ENCODE assay signal across 1 cellular context in genomic region chr17:7330099-7331015, GRCh38.
TF ChIP-seq lines count a peak whose summit lies in the region.

No MANE protein-coding gene starts in this region.

TF ChIP-seq in HEK293, 187 proteins besides CTCF, POLR2A, EP300 and RAD21 (continued from another document):
- TF ChIP-seq ZNF692 (tag by site-specific recombination; IDR thresholded peaks at IDR 0.05): peak; percentile 58
- no peak for TF ChIP-seq ZNF529 (tag by site-specific recombination; IDR thresholded peaks at IDR 0.05; ENCODE audit: insufficient replicate concordance)
- TF ChIP-seq ZNF626 (tag by site-specific recombination; IDR thresholded peaks at IDR 0.05): no peak
- no peak for TF ChIP-seq ZNF211 (tag by site-specific recombination; IDR thresholded peaks at IDR 0.05; ENCODE audit: low read depth)
- peak; percentile 53 for TF ChIP-seq KLF9 (tag by site-specific recombination; IDR thresholded peaks at IDR 0.05; ENCODE audit: low read depth)
- peak; percentile 73 for TF ChIP-seq SP2 (tag by site-specific recombination; IDR thresholded peaks at IDR 0.05)
- peak; percentile 47; the same call in 1 of the 2 replicates for TF ChIP-seq ZFP69B (tag by site-specific recombination; IDR thresholded peaks at IDR 0.05)
